Comparison of ENCODE assay signal across 14 cellular contexts in genomic region chr2:200587007-200587616, GRCh38. TPM values are rescaled to one million over a fixed set of nuclear protein-coding genes. Genes with fewer than 3 reads are reported as not detected.
A peak's percentile ranks its signal among the peaks of the same experiment; 100 is the strongest.
DNase-seq lines count a peak whose midpoint lies in the region; ATAC-seq and TF ChIP-seq lines count a peak whose summit lies in the region.
"Had no signal": no experiment of that assay in that cellular context is flagged by ENCODE, and none has a peak within 500 bp of the region (broad histone marks: within the 10 kb centered on the region; RNA-seq: fewer than 3 reads in every experiment).

No MANE protein-coding gene starts in this region.

- H3K27me3 ChIP-seq in iPS-18a (ENCODE audit: control insufficient read depth, insufficient read depth, low read length) = peaks cover 17% of the 10 kb centered on the region
- no peaks in the 10 kb centered on the region for H3K27me3 ChIP-seq in gastrocnemius medialis
- no peaks in the 10 kb centered on the region for H3K27me3 ChIP-seq in WERI-Rb-1 (ENCODE audit: insufficient read depth, low read depth, severe bottlenecking)

- no peak overlapping the region for H3K27ac Mint-ChIP-seq in activated CD8-positive, alpha-beta T cell treated with anti-CD3 and anti-CD28 coated beads for 36 hours
- H3K27ac Mint-ChIP-seq: activated naive CD4-positive, alpha-beta T cell treated with anti-CD3 and anti-CD28 coated beads, Interleukin-2, amount 10 ng/mL, durations not matched to agents 7 days and 5 days had no signal

- TF ChIP-seq CTCF in AG10803 (conservative IDR thresholded peaks at IDR 0.05; ENCODE audit: low read length) (no peak), OCI-LY7 (conservative IDR thresholded peaks at IDR 0.05; ENCODE audit: low read length) (no peak), gastrocnemius medialis (IDR thresholded peaks at IDR 0.05 in 4 of 5, conservative IDR thresholded peaks at IDR 0.05 in 1 of 5) (no peak), WERI-Rb-1 (IDR thresholded peaks at IDR 0.05; ENCODE audit: low read depth, low read length) (no peak)
- TF ChIP-seq CTCF in activated CD8-positive, alpha-beta T cell treated with anti-CD3 and anti-CD28 coated beads for 36 hours (IDR thresholded peaks at IDR 0.05) = no peak

- no peak overlapping the region for H3K9ac ChIP-seq in iPS-18a (ENCODE audit: low read length)

- CTCF ChIA-PET in OCI-LY7 (lab: Charles Lee; ENCODE audit: unreplicated experiment) = no interaction called here
- CTCF ChIA-PET in activated CD8-positive, alpha-beta T cell treated with anti-CD3 and anti-CD28 coated beads for 36 hours (lab: Charles Lee) = interaction anchor here (0.7 to 2.2 kb wide), 5 partner anchors 11 to 636 kb away, joined by 3 to 7 read pairs (median 3); no protein-coding TSS in a partner anchor

- H3K9me2 ChIP-seq in OCI-LY7 (ENCODE audit: insufficient read depth, low read length) = no peaks in the 10 kb centered on the region

- peaks cover 14% of the 10 kb centered on the region for H3K27me3 Mint-ChIP-seq in activated CD8-positive, alpha-beta T cell treated with anti-CD3 and anti-CD28 coated beads for 36 hours

- POLR2A ChIA-PET in OCI-LY7 (lab: Charles Lee) = interaction anchor here (0.8 kb wide), 1 partner anchor 13 kb away, joined by 3 read pairs; no protein-coding TSS in a partner anchor
- POLR2A ChIA-PET in activated CD8-positive, alpha-beta T cell treated with anti-CD3 and anti-CD28 coated beads for 36 hours (lab: Charles Lee) = interaction anchor here (0.7 to 1.0 kb wide), 2 partner anchors 156 to 254 kb away, joined by 3 read pairs; no protein-coding TSS in a partner anchor

- no peaks in the 10 kb centered on the region for H3K79me2 ChIP-seq in OCI-LY7 (ENCODE audit: insufficient read depth, low read depth, low read length)

- H3K4me1 ChIP-seq in OCI-LY7 (ENCODE audit: insufficient read depth, low read length, poor library complexity, severe bottlenecking) = peaks cover 24% of the 10 kb centered on the region
- H3K4me1 ChIP-seq in iPS-18a (ENCODE audit: control insufficient read depth, low read depth, low read length) = peaks cover 6% of the 10 kb centered on the region
- peaks cover 0 to 5% of the 10 kb centered on the region in 2 donors for H3K4me1 ChIP-seq in gastrocnemius medialis

- no peaks in the 10 kb centered on the region for H3K9me3 Mint-ChIP-seq in activated CD8-positive, alpha-beta T cell treated with anti-CD3 and anti-CD28 coated beads for 36 hours
- H3K9me3 Mint-ChIP-seq: activated naive CD4-positive, alpha-beta T cell treated with anti-CD3 and anti-CD28 coated beads, Interleukin-2, amount 10 ng/mL, durations not matched to agents 7 days and 5 days had no signal

- DNase-seq in AG10803 (ENCODE audit: low read depth) (no peak), OCI-LY7 (ENCODE audit: low spot score) (no peak), gastrocnemius medialis (no peak), WERI-Rb-1 (no peak), occipital lobe (lab: John Stamatoyannopoulos, UW) (no peak), DMS 273 (lab: John Stamatoyannopoulos, UW; ENCODE audit: unreplicated experiment) (no peak)
- no peak for DNase-seq in activated CD8-positive, alpha-beta T cell treated with anti-CD3 and anti-CD28 coated beads for 36 hours
- DNase-seq: activated CD4-positive, alpha-beta T cell treated with anti-CD3 and anti-CD28 coated beads for 1 hour; activated CD8-positive, alpha-beta memory T cell treated with anti-CD3 and anti-CD28 coated beads, Interleukin-2, amount 50 U/mL, for 4 hours; activated naive CD4-positive, alpha-beta T cell treated with anti-CD3 and anti-CD28 coated beads, Interleukin-2, amount 10 ng/mL, durations not matched to agents 7 days and 5 days; NCI-H1092; T-helper 2 cell had no signal

- no peak overlapping the region for H2AFZ ChIP-seq in OCI-LY7 (ENCODE audit: low read length)

- peaks cover 12% of the 10 kb centered on the region for H3K36me3 ChIP-seq in OCI-LY7 (ENCODE audit: insufficient read depth, low read length)
- H3K36me3 ChIP-seq in iPS-18a (ENCODE audit: control insufficient read depth, low read depth, low read length) = no peaks in the 10 kb centered on the region
- H3K36me3 ChIP-seq in gastrocnemius medialis = no peaks in the 10 kb centered on the region
- no peaks in the 10 kb centered on the region for H3K36me3 ChIP-seq in WERI-Rb-1

- H3K9me3 ChIP-seq in OCI-LY7 (ENCODE audit: low read length) (no peaks in the 10 kb centered on the region), iPS-18a (ENCODE audit: control insufficient read depth, low read depth, low read length) (no peaks in the 10 kb centered on the region), gastrocnemius medialis (no peaks in the 10 kb centered on the region), WERI-Rb-1 (ENCODE audit: severe bottlenecking) (no peaks in the 10 kb centered on the region)

- H4K20me1 ChIP-seq in OCI-LY7 (ENCODE audit: insufficient read depth, low read length) = no peaks in the 10 kb centered on the region

- H3K4me3 Mint-ChIP-seq in activated CD8-positive, alpha-beta T cell treated with anti-CD3 and anti-CD28 coated beads for 36 hours = no peak overlapping the region

- H3K36me3 Mint-ChIP-seq in activated CD8-positive, alpha-beta T cell treated with anti-CD3 and anti-CD28 coated beads for 36 hours (ENCODE audit: low read depth) = no peaks in the 10 kb centered on the region

- peak overlapping the region; percentile 71; the same call in 1 of the 2 replicates for H3K4me3 ChIP-seq in AG10803 (ENCODE audit: low read length)
- H3K4me3 ChIP-seq in OCI-LY7 (ENCODE audit: low read depth, low read length, poor library complexity, severe bottlenecking) = no peak overlapping the region
- peak overlapping the region; percentile 83 for H3K4me3 ChIP-seq in iPS-18a (ENCODE audit: low read length)
- H3K4me3 ChIP-seq in gastrocnemius medialis = peak overlapping the region in 3 of 4 donors; percentile 55 to 68 (median 59)
- no peak overlapping the region for H3K4me3 ChIP-seq in WERI-Rb-1 (ENCODE audit: low read depth, low read length)

- TF ChIP-seq POLR2A in gastrocnemius medialis (IDR thresholded peaks at IDR 0.05) = no peak

- intact Hi-C loops in OCI-LY7 (cut with micrococcal nuclease; ENCODE audit: unreplicated experiment) = no loop called here
- intact Hi-C loops in gastrocnemius medialis (cut with DNase I; ENCODE audit: low total_unique reads) = no loop called here
- intact Hi-C loops in activated CD8-positive, alpha-beta T cell treated with anti-CD3 and anti-CD28 coated beads for 36 hours (cut with micrococcal nuclease) = no loop called here

- peaks cover 4% of the 10 kb centered on the region for H3K4me1 Mint-ChIP-seq in activated CD8-positive, alpha-beta T cell treated with anti-CD3 and anti-CD28 coated beads for 36 hours (ENCODE audit: low read depth)

- peak overlapping the region; percentile 65; the same call in 1 of the 2 replicates for H3K4me2 ChIP-seq in OCI-LY7 (ENCODE audit: low read length)

- in situ Hi-C loops in gastrocnemius medialis (cut with MboI; ENCODE audit: low sequenced_read_pairs in 4 of 4) = loop anchor here in 1 of 4 donors (10.0 kb wide), 1 partner anchor 118 kb away; no protein-coding TSS in a partner anchor

- BruUV-seq in OCI-LY7 (replicated peaks; lab: Mats Ljungman, UMichigan) = no TSS peak

- ATAC-seq in gastrocnemius medialis = no peak
- ATAC-seq in activated CD8-positive, alpha-beta T cell treated with anti-CD3 and anti-CD28 coated beads for 36 hours = no peak

- H3K27ac ChIP-seq in OCI-LY7 (ENCODE audit: low read depth, low read length, poor library complexity, severe bottlenecking) (no peak overlapping the region), iPS-18a (ENCODE audit: low read length) (no peak overlapping the region), gastrocnemius medialis (peak overlapping the region in 3 of 4 donors; percentile 66 to 78 (median 72)), WERI-Rb-1 (no peak overlapping the region)

RNA-seq across cellular contexts. Expression of gene AOX1, which starts 1.3 kb away (rescaled TPM):
- not detected in 2 replicates for total RNA-seq in OCI-LY7 (2014; rRNA removed; shearing (Covaris generic))
- total RNA-seq in OCI-LY7 (2022) (0.06 and 0.07 TPM in 2 replicates), gastrocnemius medialis (10 to 100 TPM; 22.1 to 41.8 (median 34.0) TPM), occipital lobe (0.94 TPM)
- total RNA-seq in activated CD8-positive, alpha-beta T cell treated with anti-CD3 and anti-CD28 coated beads for 36 hours = under 1 TPM; 0.54 to 0.69 TPM
- total RNA-seq: mononuclear cell had no signal

Comparison
In these comparisons a context has a peak if more than half of its experiments do, and no peak if none do; other contexts are left out.
1. H3K4me3 ChIP-seq: peak in AG10803 (single experiment), iPS-18a (single experiment) and gastrocnemius medialis (3 of 4); none in OCI-LY7 (single experiment) and WERI-Rb-1 (single experiment).
2. H3K27ac ChIP-seq: peak in gastrocnemius medialis (3 of 4); none in OCI-LY7 (single experiment), iPS-18a (single experiment) and WERI-Rb-1 (single experiment).
3. RNA of gene AOX1, which starts 1.3 kb away (total RNA-seq): 22.1 to 41.8 TPM in gastrocnemius medialis; 0.94 TPM in occipital lobe (single experiment), 0.54 to 0.69 TPM in activated CD8-positive, alpha-beta T cell treated with anti-CD3 and anti-CD28 coated beads for 36 hours and 0.06 to 0.07 TPM in OCI-LY7; every median in the first group is over 10 times any median in the second.